Comparison of ENCODE assay signal across 8 cellular contexts in genomic region chr2:46490521-46491141, GRCh38. TPM values are rescaled to one million over a fixed set of nuclear protein-coding genes. Genes with fewer than 3 reads are reported as not detected.
A peak's percentile ranks its signal among the peaks of the same experiment; 100 is the strongest.
DNase-seq lines count a peak whose midpoint lies in the region; ATAC-seq and TF ChIP-seq lines count a peak whose summit lies in the region.

No MANE protein-coding gene starts in this region.

- H3K27ac ChIP-seq in dorsolateral prefrontal cortex, result peak overlapping the region in 58 of 59 donors; percentile 5 to 91 (median 72)

- TF ChIP-seq CTCF in GM12872 (IDR thresholded peaks at IDR 0.05; ENCODE audit: insufficient read depth, low read depth, low read length) (peak; percentile 45; the same call in 2 of the 3 replicates), dorsolateral prefrontal cortex (IDR thresholded peaks at IDR 0.05 in 54 of 56, conservative IDR thresholded peaks at IDR 0.05 in 2 of 56; ENCODE audit: low read depth in 1 of 56, partially characterized antibody in 56 of 56) (peak in 36 of 56 donors; percentile 5 to 54 (median 26)), nephron progenitor cell (IDR thresholded peaks at IDR 0.05) (no peak)

- H3K4me1 Mint-ChIP-seq in nephron progenitor cell, result peaks cover 35% of the 10 kb centered on the region

- intact Hi-C loops in dorsolateral prefrontal cortex (cut with DNase I), result no loop called here

- DNase-seq in dorsolateral prefrontal cortex (peak; percentile 9 to 78 (median 72)), nephron progenitor cell (no peak), GM19240 (ENCODE audit: insufficient read length, low spot score) (no peak), T-helper 1 cell (no peak), mesenteric fat pad (ENCODE audit: low spot score) (no peak)
- no peak for DNase-seq in NK-92 treated with Interleukin-12 subunit alpha and Interleukin-12 subunit beta, amount 100 ng/mL, for 24 hours (lab: John Stamatoyannopoulos, UW)

- peaks cover 14% of the 10 kb centered on the region for H3K27me3 Mint-ChIP-seq in nephron progenitor cell (ENCODE audit: low read depth, poor library complexity)

- H3K27me3 ChIP-seq in dorsolateral prefrontal cortex, result no peaks in the 10 kb centered on the region

- peak; percentile 49 for ATAC-seq in HG02798 (IDR thresholded peaks at IDR 0.05; ENCODE audit: poor library complexity, unreplicated experiment)

- no peak overlapping the region for H3K4me3 Mint-ChIP-seq in nephron progenitor cell

- no peaks in the 10 kb centered on the region for H3K9me3 Mint-ChIP-seq in nephron progenitor cell

- peak overlapping the region in 4 of 59 donors; percentile 8 to 20 (median 12) for H3K4me3 ChIP-seq in dorsolateral prefrontal cortex

- H3K27ac Mint-ChIP-seq in nephron progenitor cell, result peak overlapping the region; percentile 60

- no peaks in the 10 kb centered on the region for H3K36me3 Mint-ChIP-seq in nephron progenitor cell (ENCODE audit: low read depth)

RNA-seq across cellular contexts. Expression of gene TMEM247, which starts 11.3 kb away (rescaled TPM):
- total RNA-seq in dorsolateral prefrontal cortex (not detected), mesenteric fat pad (not detected)

RNA-seq across cellular contexts. Expression of gene RHOQ, which starts 51.7 kb away (rescaled TPM):
- total RNA-seq in dorsolateral prefrontal cortex (100 to 1,000 TPM in 7 of 120 experiments, 10 to 100 TPM in 113; 44.1 to 164 (median 72.2) TPM), mesenteric fat pad (274 TPM)

RNA-seq across cellular contexts. Expression of gene ATP6V1E2, which starts 51.7 kb away (rescaled TPM):
- 10 to 100 TPM in 106 of 120 experiments, 1 to 10 TPM in 14; 6.8 to 27.5 (median 13.6) TPM for total RNA-seq in dorsolateral prefrontal cortex
- 5.8 TPM for total RNA-seq in mesenteric fat pad

Comparison
In these comparisons a context has a peak if more than half of its experiments do, and no peak if none do; other contexts are left out.
1. DNase-seq: peak in dorsolateral prefrontal cortex (10 of 10); none in nephron progenitor cell (single experiment), GM19240 (single experiment), T-helper 1 cell (0 of 5), mesenteric fat pad (single experiment) and NK-92 treated with Interleukin-12 subunit alpha and Interleukin-12 subunit beta, amount 100 ng/mL, for 24 hours (single experiment).